1 cellular context compared by ENCODE assay signal in the genomic region with DNA sequence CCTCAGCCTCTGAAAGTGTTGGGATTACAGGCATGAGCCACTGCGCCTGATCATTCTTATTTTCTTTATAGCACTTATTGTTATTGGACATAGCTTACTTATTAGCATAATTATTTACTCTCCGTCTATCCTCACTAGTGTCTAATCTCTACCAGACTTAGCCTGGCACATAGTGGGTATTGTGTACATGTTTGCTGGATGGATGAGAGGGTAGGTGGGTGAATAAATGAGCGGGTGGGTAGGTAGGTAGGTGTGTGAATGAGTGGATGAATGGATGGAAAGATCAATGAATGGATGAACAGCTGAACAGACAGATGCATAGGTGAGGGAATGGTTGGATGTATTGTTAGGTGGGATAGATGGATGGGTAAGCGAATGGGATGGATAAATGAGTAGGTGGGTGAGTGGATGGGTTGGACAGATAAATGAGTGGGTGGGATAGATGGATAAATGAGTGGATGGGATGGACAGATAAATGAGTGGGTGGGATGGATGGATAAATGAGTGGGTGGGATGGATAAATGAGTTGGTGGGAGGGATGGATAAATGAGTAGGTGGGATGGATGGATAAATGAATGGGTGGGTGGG.
TF ChIP-seq lines count a peak whose summit lies in the region.

No MANE protein-coding gene starts in this region.

TF ChIP-seq in HepG2, 621 proteins besides CTCF, POLR2A, EP300 and RAD21:
- TF ChIP-seq ZBTB3 (CRISPR knock-in tag; IDR thresholded peaks at IDR 0.05; ENCODE audit: borderline replicate concordance, low read depth) (no peak), ZNF644 (CRISPR knock-in tag; IDR thresholded peaks at IDR 0.05; ENCODE audit: low read depth) (no peak), HNRNPK (IDR thresholded peaks at IDR 0.05; ENCODE audit: low read depth, low read length, poor library complexity, severe bottlenecking) (peak; percentile 39), NONO (IDR thresholded peaks at IDR 0.05) (0 out of 2 replicates have a peak, but pooled peaks have one; percentile 51), NONO (CRISPR knock-in tag; conservative IDR thresholded peaks at IDR 0.05) (no peak), RBM22 (optimal IDR thresholded peaks at IDR 0.05; ENCODE audit: low read length) (peak; percentile 20)
